In the genomic region with DNA sequence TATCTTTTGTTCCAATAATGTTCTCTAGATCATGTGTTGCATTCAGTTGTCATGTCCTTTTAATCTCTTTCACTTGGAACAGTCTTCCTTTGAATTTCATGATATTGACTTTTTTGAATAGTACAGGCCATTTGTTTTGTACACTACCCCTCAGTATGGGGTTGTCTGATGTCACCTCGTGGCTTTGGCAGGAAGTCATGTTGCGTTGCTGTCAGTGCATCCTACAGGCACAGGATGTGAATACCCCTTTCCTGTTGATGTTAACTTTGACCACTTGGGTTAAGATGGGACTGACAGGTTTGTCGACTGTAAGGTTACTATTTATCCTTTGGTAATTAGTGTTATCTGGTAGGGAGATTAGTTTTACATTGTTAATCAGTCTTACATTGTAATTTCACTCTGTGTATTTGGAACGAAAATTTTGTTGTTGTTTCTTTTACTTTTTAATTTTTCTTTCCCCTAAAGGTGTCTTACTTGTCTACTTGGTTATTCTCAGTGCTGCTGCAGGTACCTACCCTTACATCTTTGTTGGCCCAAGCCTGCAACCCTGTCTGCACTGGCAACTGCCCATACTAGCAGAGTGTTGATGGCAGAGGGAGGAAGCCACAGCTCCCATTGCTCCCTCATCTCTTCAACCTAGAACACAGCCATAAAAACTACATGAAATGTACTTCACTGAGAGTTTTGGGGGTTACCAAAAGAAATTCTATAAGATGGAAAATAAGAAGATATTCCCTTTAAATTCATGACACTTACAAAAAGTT, we compare ENCODE assay signal across 1 cellular context.
TF ChIP-seq lines count a peak whose summit lies in the region.

No MANE protein-coding gene starts in this region.

TF ChIP-seq in SK-N-SH, 30 proteins besides CTCF, POLR2A, EP300 and RAD21 (continued from another document):
- TF ChIP-seq, protein P1, sequence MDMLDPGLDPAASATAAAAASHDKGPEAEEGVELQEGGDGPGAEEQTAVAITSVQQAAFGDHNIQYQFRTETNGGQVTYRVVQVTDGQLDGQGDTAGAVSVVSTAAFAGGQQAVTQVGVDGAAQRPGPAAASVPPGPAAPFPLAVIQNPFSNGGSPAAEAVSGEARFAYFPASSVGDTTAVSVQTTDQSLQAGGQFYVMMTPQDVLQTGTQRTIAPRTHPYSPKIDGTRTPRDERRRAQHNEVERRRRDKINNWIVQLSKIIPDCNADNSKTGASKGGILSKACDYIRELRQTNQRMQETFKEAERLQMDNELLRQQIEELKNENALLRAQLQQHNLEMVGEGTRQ (IDR thresholded peaks at IDR 0.05; ENCODE audit: borderline replicate concordance, low read depth, low read length) = no peak
- TF ChIP-seq MXI1 (IDR thresholded peaks at IDR 0.05; ENCODE audit: low read depth, low read length) = no peak
- TF ChIP-seq TEAD4 (IDR thresholded peaks at IDR 0.05; ENCODE audit: borderline replicate concordance, insufficient read depth) = no peak
- TF ChIP-seq JUND (IDR thresholded peaks at IDR 0.05) = no peak
- TF ChIP-seq SMC3 (IDR thresholded peaks at IDR 0.05; ENCODE audit: low read depth, low read length) = no peak
- no peak for TF ChIP-seq GABPA (IDR thresholded peaks at IDR 0.05; ENCODE audit: low read depth)
- TF ChIP-seq RXRA (IDR thresholded peaks at IDR 0.05; ENCODE audit: borderline replicate concordance, low read depth) = no peak
- TF ChIP-seq, protein P2, sequence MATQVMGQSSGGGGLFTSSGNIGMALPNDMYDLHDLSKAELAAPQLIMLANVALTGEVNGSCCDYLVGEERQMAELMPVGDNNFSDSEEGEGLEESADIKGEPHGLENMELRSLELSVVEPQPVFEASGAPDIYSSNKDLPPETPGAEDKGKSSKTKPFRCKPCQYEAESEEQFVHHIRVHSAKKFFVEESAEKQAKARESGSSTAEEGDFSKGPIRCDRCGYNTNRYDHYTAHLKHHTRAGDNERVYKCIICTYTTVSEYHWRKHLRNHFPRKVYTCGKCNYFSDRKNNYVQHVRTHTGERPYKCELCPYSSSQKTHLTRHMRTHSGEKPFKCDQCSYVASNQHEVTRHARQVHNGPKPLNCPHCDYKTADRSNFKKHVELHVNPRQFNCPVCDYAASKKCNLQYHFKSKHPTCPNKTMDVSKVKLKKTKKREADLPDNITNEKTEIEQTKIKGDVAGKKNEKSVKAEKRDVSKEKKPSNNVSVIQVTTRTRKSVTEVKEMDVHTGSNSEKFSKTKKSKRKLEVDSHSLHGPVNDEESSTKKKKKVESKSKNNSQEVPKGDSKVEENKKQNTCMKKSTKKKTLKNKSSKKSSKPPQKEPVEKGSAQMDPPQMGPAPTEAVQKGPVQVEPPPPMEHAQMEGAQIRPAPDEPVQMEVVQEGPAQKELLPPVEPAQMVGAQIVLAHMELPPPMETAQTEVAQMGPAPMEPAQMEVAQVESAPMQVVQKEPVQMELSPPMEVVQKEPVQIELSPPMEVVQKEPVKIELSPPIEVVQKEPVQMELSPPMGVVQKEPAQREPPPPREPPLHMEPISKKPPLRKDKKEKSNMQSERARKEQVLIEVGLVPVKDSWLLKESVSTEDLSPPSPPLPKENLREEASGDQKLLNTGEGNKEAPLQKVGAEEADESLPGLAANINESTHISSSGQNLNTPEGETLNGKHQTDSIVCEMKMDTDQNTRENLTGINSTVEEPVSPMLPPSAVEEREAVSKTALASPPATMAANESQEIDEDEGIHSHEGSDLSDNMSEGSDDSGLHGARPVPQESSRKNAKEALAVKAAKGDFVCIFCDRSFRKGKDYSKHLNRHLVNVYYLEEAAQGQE (IDR thresholded peaks at IDR 0.05; ENCODE audit: low read depth, low read length) = no peak
TF ChIP-seq in SK-N-SH: peak in this region for 0.
